In genomic region chr1:215878128-215878527, GRCh38 we compare ENCODE assay signal across 20 cellular contexts.
"Had no signal": no experiment of that assay in that cellular context is flagged by ENCODE, and none has a peak within 500 bp of the region (broad histone marks: within the 10 kb centered on the region; RNA-seq: fewer than 3 reads in every experiment).

No MANE protein-coding gene starts in this region.

- H3K4me3 ChIP-seq: breast epithelium, left ventricle myocardium inferior, mucosa of descending colon, ovary, prostate gland, sigmoid colon, thoracic aorta had no signal

- DNase-seq: activated CD4-positive, alpha-beta T cell treated with anti-CD3 and anti-CD28 coated beads for 36 hours; activated CD4-positive, alpha-beta T cell treated with anti-CD3 and anti-CD28 coated beads, Interleukin-2, amount 50 U/mL, for 4 hours; activated CD4-positive, CD25-positive, alpha-beta regulatory T cell; activated effector memory CD4-positive, alpha-beta T cell treated with Interleukin-2 at 50 U/mL for 16 hours; activated naive CD4-positive, alpha-beta T cell treated with Interleukin-2 at 50 U/mL for 16 hours; aorta; effector CD8-positive, alpha-beta T cell; left ventricle myocardium inferior; mucosa of descending colon; ovary; retina; sigmoid colon; stimulated activated CD4-positive, alpha-beta T cell treated with anti-CD3 and anti-CD28 coated beads, Interleukin-2, amount 100 ng/mL, for 48 hours; stimulated activated naive CD4-positive, alpha-beta T cell treated with Interleukin-2 at 50 U/mL for 16 hours; T-helper 1 cell; trophoblast cell had no signal

- ATAC-seq: activated CD4-positive, alpha-beta T cell treated with anti-CD3 and anti-CD28 coated beads for 36 hours; mucosa of descending colon; natural killer cell treated with Interleukin-12 subunit alpha and Interleukin-12 subunit beta and Interleukin-15 and Interleukin-18, amount 100 ng/mL, for 72 hours had no signal

- H3K27ac ChIP-seq: breast epithelium, left ventricle myocardium inferior, ovary, prostate gland, sigmoid colon, thoracic aorta had no signal
